ENCODE assay signal across 8 cellular contexts in genomic region chr6:122399055-122399347, GRCh38. TPM values are rescaled to one million over a fixed set of nuclear protein-coding genes. Genes with fewer than 3 reads are reported as not detected.
DNase-seq lines count a peak whose midpoint lies in the region; ATAC-seq and TF ChIP-seq lines count a peak whose summit lies in the region.

No MANE protein-coding gene starts in this region.

- peaks cover 39% of the 10 kb centered on the region for H3K79me2 ChIP-seq in ACC112 (ENCODE audit: control insufficient read depth, insufficient read depth, low read length, unreplicated experiment)

- H3K36me3 Mint-ChIP-seq in naive B cell, result no peaks in the 10 kb centered on the region

- peak overlapping the region; percentile 71 for H3K27ac ChIP-seq in ACC112 (ENCODE audit: low read depth, low read length)

- H3K4me1 Mint-ChIP-seq in naive B cell, result peaks cover 10 to 23% (median 15%) of the 10 kb centered on the region in 3 donors

- peak overlapping the region; percentile 70 for H2AFZ ChIP-seq in ACC112 (ENCODE audit: low read length, unreplicated experiment)

- peaks cover under 1 to 4% (median 2%) of the 10 kb centered on the region in 3 donors for H3K27me3 Mint-ChIP-seq in naive B cell

- peak overlapping the region; percentile 63 for H3K4me3 ChIP-seq in ACC112 (ENCODE audit: low read depth, low read length)
- peak overlapping the region; percentile 40 for H3K4me3 ChIP-seq in Jurkat, Clone E6-1 (ENCODE audit: low read length)
- H3K4me3 ChIP-seq in cardiac fibroblast (replicated peaks in 1 of 2; ENCODE audit: low read depth in 2 of 2, low read length in 2 of 2), result peak overlapping the region; percentile 2 to 8

- H3K27me3 ChIP-seq in ACC112 (ENCODE audit: insufficient read depth, low read length), result no peaks in the 10 kb centered on the region

- TF ChIP-seq CTCF in cardiac fibroblast (IDR thresholded peaks at IDR 0.05; ENCODE audit: low read depth, low read length), result no peak

- ATAC-seq in naive B cell (ENCODE audit: low read depth in 2 of 2) (no peak), GM19455 (IDR thresholded peaks at IDR 0.05; ENCODE audit: unreplicated experiment) (no peak)

- no peaks in the 10 kb centered on the region for H3K9me3 Mint-ChIP-seq in naive B cell

- H3K27ac Mint-ChIP-seq in naive B cell, result peak overlapping the region in 5 of 6 donors; percentile 42 to 86 (median 80)

- DNase-seq in Jurkat, Clone E6-1 (ENCODE audit: low read depth, low spot score), result no peak
- DNase-seq in cardiac fibroblast (ENCODE audit: low read depth in 2 of 2) (no peak), naive B cell (no peak), germinal center (ENCODE audit: low spot score) (no peak), DMS79 treated with DMSO at 0.1 percent for 48 hours (lab: John Stamatoyannopoulos, UW) (no peak), NCI-H446 treated with DMSO at 0.1 percent for 48 hours (lab: John Stamatoyannopoulos, UW) (no peak)

- peaks cover 17% of the 10 kb centered on the region for H3K4me1 ChIP-seq in ACC112 (ENCODE audit: control insufficient read depth, insufficient read depth, low read length, unreplicated experiment)

- peak overlapping the region; percentile 87 to 99 (median 97) for H3K4me3 Mint-ChIP-seq in naive B cell

- H3K36me3 ChIP-seq in ACC112 (ENCODE audit: insufficient read depth, low read length), result no peaks in the 10 kb centered on the region

RNA-seq across cellular contexts. Expression of gene HSF2, which starts 0.5 kb away (rescaled TPM):
- polyA plus RNA-seq in Jurkat, Clone E6-1 (2012; ENCODE audit: insufficient read depth, insufficient read length), result 32.0 TPM
- polyA plus RNA-seq in naive B cell (ENCODE audit: low read depth in 6 of 6), result 10 to 100 TPM in 3 of 6 donors, 1 to 10 TPM in 3; 6.2 to 15.5 (median 11.1) TPM

Comparison
In these comparisons a context has a peak if more than half of its experiments do, and no peak if none do; other contexts are left out.
1. H3K4me3 ChIP-seq: peak in every context shown above with its lines; median percentile 63 in ACC112; 40 in Jurkat, Clone E6-1; 5 in cardiac fibroblast.